Comparison of ENCODE assay signal across 11 cellular contexts in the genomic region with DNA sequence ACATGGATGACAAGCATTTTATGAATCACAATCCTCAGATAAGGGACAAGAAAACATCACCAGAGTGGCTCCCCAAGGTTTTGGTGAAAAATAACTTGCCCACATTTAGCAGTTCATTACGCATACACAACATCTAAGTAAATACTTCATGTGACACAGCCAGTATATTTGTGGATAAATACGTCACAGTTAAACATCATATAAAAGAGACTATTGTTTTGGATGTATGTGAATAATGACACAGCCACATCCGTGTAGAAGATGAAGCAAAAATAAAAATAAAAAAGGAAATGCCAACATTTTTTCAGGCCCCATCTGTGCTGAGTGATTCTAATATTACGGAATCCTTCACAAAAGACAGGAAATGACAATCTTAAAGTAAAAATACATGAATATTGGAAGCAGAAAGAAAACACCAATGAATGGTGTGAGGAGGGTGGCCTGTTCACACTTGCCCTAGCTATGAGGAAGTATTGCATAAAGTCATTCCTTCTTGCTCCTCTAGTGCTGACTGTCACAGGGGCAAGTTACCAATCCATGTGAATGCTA.
A peak's percentile ranks its signal among the peaks of the same experiment; 100 is the strongest.
DNase-seq lines count a peak whose midpoint lies in the region; ATAC-seq and TF ChIP-seq lines count a peak whose summit lies in the region.
"Had no signal": no experiment of that assay in that cellular context is flagged by ENCODE, and none has a peak within 500 bp of the region (broad histone marks: within the 10 kb centered on the region; RNA-seq: fewer than 3 reads in every experiment).

No MANE protein-coding gene starts in this region.

- no peak for ATAC-seq in GM18505 (IDR thresholded peaks at IDR 0.05; ENCODE audit: unreplicated experiment)
- no peak for ATAC-seq in HG03460 (IDR thresholded peaks at IDR 0.05; ENCODE audit: unreplicated experiment)

- 45 to 55% methylated on average over 4 of the region's 4 CpGs for WGBS in esophagus, 2 donors

- H3K9me3 ChIP-seq in esophagus (ENCODE audit: control insufficient read depth in 2 of 2, insufficient read depth in 1 of 2, low read depth in 1 of 2, low read length in 1 of 2) (no peaks in the 10 kb centered on the region), SJCRH30 (replicated peaks) (no peaks in the 10 kb centered on the region), MG63 (no peaks in the 10 kb centered on the region)

- DNase-seq in EH (ENCODE audit: low read depth) (peak; percentile 63), RPMI7951 (ENCODE audit: low read depth) (peak; percentile 41), skeletal muscle cell (ENCODE audit: low read depth) (peak; percentile 30), SJCRH30 (no peak), MG63 (no peak)
- DNase-seq: amniotic stem cell, erythroblast, NCI-H2171 treated with DMSO at 0.1 percent for 48 hours had no signal

- H3K4me3 ChIP-seq in esophagus (ENCODE audit: low read depth in 1 of 2, low read length in 2 of 2) = no peak overlapping the region
- no peak overlapping the region for H3K4me3 ChIP-seq in skeletal muscle cell (ENCODE audit: low read depth, low read length)
- no peak overlapping the region for H3K4me3 ChIP-seq in SJCRH30
- no peak overlapping the region for H3K4me3 ChIP-seq in MG63

- H3K27me3 ChIP-seq in esophagus (ENCODE audit: control insufficient read depth in 1 of 2, insufficient read depth in 2 of 2, low read length in 2 of 2) = no peaks in the 10 kb centered on the region
- no peaks in the 10 kb centered on the region for H3K27me3 ChIP-seq in SJCRH30
- no peaks in the 10 kb centered on the region for H3K27me3 ChIP-seq in MG63

- no peaks in the 10 kb centered on the region for H3K36me3 ChIP-seq in esophagus (ENCODE audit: control insufficient read depth in 2 of 2, insufficient read depth in 2 of 2, low read length in 1 of 2)
- H3K36me3 ChIP-seq in SJCRH30 = no peaks in the 10 kb centered on the region
- no peaks in the 10 kb centered on the region for H3K36me3 ChIP-seq in MG63

- H3K27ac ChIP-seq in esophagus (ENCODE audit: low read depth in 2 of 2, low read length in 1 of 2) (peak overlapping the region; percentile 66 to 81), SJCRH30 (no peak overlapping the region)

- H3K4me1 ChIP-seq in esophagus (ENCODE audit: control insufficient read depth in 2 of 2, insufficient read depth in 2 of 2, low read length in 1 of 2) (peaks cover 0 to 3% of the 10 kb centered on the region in 2 donors), SJCRH30 (no peaks in the 10 kb centered on the region)

- TF ChIP-seq POLR2A in GM18505 (IDR thresholded peaks at IDR 0.05; ENCODE audit: borderline replicate concordance, extremely low read depth, insufficient read depth, insufficient read length) = no peak

Comparison
In these comparisons a context has a peak if more than half of its experiments do, and no peak if none do; other contexts are left out.
1. DNase-seq: peak in EH (single experiment), RPMI7951 (single experiment) and skeletal muscle cell (single experiment); none in SJCRH30 (0 of 2) and MG63 (single experiment).